Comparison of ENCODE assay signal across 13 cellular contexts in the genomic region with DNA sequence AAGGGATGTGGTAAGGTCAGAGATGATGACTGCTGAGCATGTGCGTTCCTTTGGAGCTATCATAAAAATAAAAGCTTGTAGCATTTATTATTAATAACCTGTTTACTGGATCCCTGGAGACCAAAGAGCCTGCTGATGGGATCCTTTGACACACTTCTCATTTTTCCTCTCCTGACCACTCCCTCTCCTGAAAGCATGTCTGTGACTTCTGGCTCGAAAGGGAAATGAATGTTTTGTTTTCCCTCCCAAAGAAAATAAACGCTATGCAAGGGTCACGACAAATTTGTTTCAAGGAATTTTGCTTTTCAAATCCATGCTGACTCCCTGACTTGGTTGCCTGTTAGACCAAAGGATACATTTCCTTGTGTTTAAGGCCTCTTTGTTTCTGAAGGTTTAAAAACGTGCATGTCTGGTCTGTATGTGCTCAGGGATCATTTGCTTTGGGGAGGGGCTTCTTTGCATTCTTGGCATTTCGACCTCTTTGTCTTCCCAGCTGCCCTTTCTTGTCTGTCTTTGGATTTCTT.
DNase-seq lines count a peak whose midpoint lies in the region; ATAC-seq and TF ChIP-seq lines count a peak whose summit lies in the region.
"Had no signal": no experiment of that assay in that cellular context is flagged by ENCODE, and none has a peak within 500 bp of the region (broad histone marks: within the 10 kb centered on the region; RNA-seq: fewer than 3 reads in every experiment).

No MANE protein-coding gene starts in this region.

- peak overlapping the region; percentile 84 for H3K27ac Mint-ChIP-seq in endodermal cell
- H3K27ac Mint-ChIP-seq in natural killer cell = no peak overlapping the region
- H3K27ac Mint-ChIP-seq in activated T-cell treated with anti-CD3 and anti-CD28 coated beads, Interleukin-2, amount 50 U/mL, for 24 hours = no peak overlapping the region
- H3K27ac Mint-ChIP-seq: activated naive CD4-positive, alpha-beta T cell treated with anti-CD3 and anti-CD28 coated beads, Interleukin-2, amount 50 U/mL, for 72 hours had no signal

- peaks cover 27% of the 10 kb centered on the region for H3K4me1 Mint-ChIP-seq in endodermal cell
- H3K4me1 Mint-ChIP-seq in natural killer cell = no peaks in the 10 kb centered on the region
- H3K4me1 Mint-ChIP-seq in activated T-cell treated with anti-CD3 and anti-CD28 coated beads, Interleukin-2, amount 50 U/mL, for 24 hours (ENCODE audit: low read depth) = no peaks in the 10 kb centered on the region

- H3K4me1 ChIP-seq in endodermal cell (ENCODE audit: control insufficient read depth, insufficient read depth, low read length) (peaks cover 8% of the 10 kb centered on the region), gastrocnemius medialis (peaks cover 19 to 40% of the 10 kb centered on the region in 2 donors)
- H3K4me1 ChIP-seq: BLaER1 had no signal

- H3K36me3 Mint-ChIP-seq in endodermal cell (ENCODE audit: low read depth) = no peaks in the 10 kb centered on the region
- H3K36me3 Mint-ChIP-seq in natural killer cell = no peaks in the 10 kb centered on the region
- H3K36me3 Mint-ChIP-seq in activated T-cell treated with anti-CD3 and anti-CD28 coated beads, Interleukin-2, amount 50 U/mL, for 24 hours (ENCODE audit: low read depth) = no peaks in the 10 kb centered on the region
- H3K36me3 Mint-ChIP-seq: activated naive CD4-positive, alpha-beta T cell treated with anti-CD3 and anti-CD28 coated beads, Interleukin-2, amount 50 U/mL, for 72 hours had no signal

- no peaks in the 10 kb centered on the region for H3K27me3 Mint-ChIP-seq in endodermal cell (ENCODE audit: insufficient read depth)
- H3K27me3 Mint-ChIP-seq in natural killer cell (ENCODE audit: low read depth in 2 of 2) = peaks cover 0 to 6% of the 10 kb centered on the region in 2 donors
- peaks cover 5% of the 10 kb centered on the region for H3K27me3 Mint-ChIP-seq in activated T-cell treated with anti-CD3 and anti-CD28 coated beads, Interleukin-2, amount 50 U/mL, for 24 hours

- intact Hi-C loops in gastrocnemius medialis (cut with DNase I; ENCODE audit: low total_unique reads) = no loop called here
- intact Hi-C loops in posterior vena cava (cut with DNase I) = no loop called here
- intact Hi-C loops in natural killer cell (cut with micrococcal nuclease) = no loop called here

- H3K27me3 ChIP-seq in endodermal cell (ENCODE audit: control insufficient read depth, insufficient read depth, low read length, poor library complexity, severe bottlenecking) (no peaks in the 10 kb centered on the region), gastrocnemius medialis (no peaks in the 10 kb centered on the region)
- H3K27me3 ChIP-seq: BLaER1 had no signal

- ATAC-seq in gastrocnemius medialis (peak; percentile 61 to 83), natural killer cell (no peak)
- ATAC-seq: activated naive CD4-positive, alpha-beta T cell treated with anti-CD3 and anti-CD28 coated beads, Interleukin-2, amount 50 U/mL, for 72 hours; HepG2 had no signal

- TF ChIP-seq POLR2A in gastrocnemius medialis (IDR thresholded peaks at IDR 0.05) = no peak

- WGBS in endodermal cell (ENCODE audit: insufficient coverage in 1 of 2, insufficient read length in 1 of 2), 2 experiments = 48 to 59% methylated on average over 4 to 6 of the region's 6 CpGs

- no peak overlapping the region for H3K4me3 ChIP-seq in endodermal cell (ENCODE audit: low read length)
- H3K4me3 ChIP-seq in gastrocnemius medialis = no peak overlapping the region
- H3K4me3 ChIP-seq: BLaER1 had no signal

- H3K4me3 Mint-ChIP-seq in endodermal cell (no peak overlapping the region), natural killer cell (no peak overlapping the region)
- no peak overlapping the region for H3K4me3 Mint-ChIP-seq in activated T-cell treated with anti-CD3 and anti-CD28 coated beads, Interleukin-2, amount 50 U/mL, for 24 hours

- H3K9ac ChIP-seq in endodermal cell (ENCODE audit: extremely low read depth, low read length, poor library complexity, severe bottlenecking) = no peak overlapping the region
- H3K9ac ChIP-seq: BLaER1 had no signal

- no peaks in the 10 kb centered on the region for H3K9me3 ChIP-seq in endodermal cell (ENCODE audit: control insufficient read depth, low read length)
- H3K9me3 ChIP-seq in gastrocnemius medialis = no peaks in the 10 kb centered on the region
- H3K9me3 ChIP-seq: BLaER1 had no signal

- no peaks in the 10 kb centered on the region for H3K9me3 Mint-ChIP-seq in endodermal cell
- no peaks in the 10 kb centered on the region for H3K9me3 Mint-ChIP-seq in natural killer cell
- no peaks in the 10 kb centered on the region for H3K9me3 Mint-ChIP-seq in activated T-cell treated with anti-CD3 and anti-CD28 coated beads, Interleukin-2, amount 50 U/mL, for 24 hours
- H3K9me3 Mint-ChIP-seq: activated naive CD4-positive, alpha-beta T cell treated with anti-CD3 and anti-CD28 coated beads, Interleukin-2, amount 50 U/mL, for 72 hours had no signal

- H3K36me3 ChIP-seq in endodermal cell (ENCODE audit: control insufficient read depth, insufficient read depth, low read length) (no peaks in the 10 kb centered on the region), gastrocnemius medialis (no peaks in the 10 kb centered on the region)
- H3K36me3 ChIP-seq: BLaER1 had no signal

- in situ Hi-C loops in gastrocnemius medialis (cut with MboI; ENCODE audit: low sequenced_read_pairs in 4 of 4) = no loop called here

- peak overlapping the region; percentile 63 for H3K27ac ChIP-seq in endodermal cell (ENCODE audit: low read depth, low read length)
- H3K27ac ChIP-seq in gastrocnemius medialis = peak overlapping the region in 2 of 4 donors; percentile 60 to 75
- H3K27ac ChIP-seq: BLaER1 had no signal

- DNase-seq in M059J (ENCODE audit: low read depth) (peak; percentile 26), endodermal cell (peak; percentile 65), kidney glomerular epithelial cell (lab: John Stamatoyannopoulos, UW) (peak; percentile 23), gastrocnemius medialis (no peak), posterior vena cava (ENCODE audit: low spot score) (no peak), ureter (ENCODE audit: low spot score) (no peak), natural killer cell (no peak)
- no peak for DNase-seq in activated T-cell treated with anti-CD3 and anti-CD28 coated beads, Interleukin-2, amount 50 U/mL, for 24 hours
- DNase-seq: GDM1, NCI-H1105 treated with DMSO at 0.1 percent for 48 hours had no signal

- TF ChIP-seq CTCF in endodermal cell (conservative IDR thresholded peaks at IDR 0.05) = no peak
- no peak for TF ChIP-seq CTCF in gastrocnemius medialis (IDR thresholded peaks at IDR 0.05 in 4 of 5, conservative IDR thresholded peaks at IDR 0.05 in 1 of 5)
- no peak for TF ChIP-seq CTCF in natural killer cell (IDR thresholded peaks at IDR 0.05)

Comparison
In these comparisons a context has a peak if more than half of its experiments do, and no peak if none do; other contexts are left out.
1. DNase-seq: peak in M059J (single experiment), endodermal cell (single experiment) and kidney glomerular epithelial cell (single experiment); none in gastrocnemius medialis (0 of 2), posterior vena cava (single experiment), ureter (single experiment), natural killer cell (single experiment) and activated T-cell treated with anti-CD3 and anti-CD28 coated beads, Interleukin-2, amount 50 U/mL, for 24 hours (single experiment).
2. ATAC-seq: peak in gastrocnemius medialis (2 of 2); none in natural killer cell (0 of 3).